23 cellular contexts compared by ENCODE assay signal in genomic region chr10:86042161-86042560, GRCh38.
"Had no signal": no experiment of that assay in that cellular context is flagged by ENCODE, and none has a peak within 500 bp of the region (broad histone marks: within the 10 kb centered on the region; RNA-seq: fewer than 3 reads in every experiment).

No MANE protein-coding gene starts in this region.

- H3K27ac ChIP-seq: SJSA1, SK-N-MC had no signal

- H3K4me3 ChIP-seq: MG63, SJSA1, SK-N-MC had no signal

- H3K27me3 ChIP-seq: MG63, SJSA1 had no signal

- DNase-seq: IMR-90, Karpas-422, KG1, MG63, NCI-H1048, NCI-H1105, NCI-H1417, NCI-H1436 treated with DMSO at 0.1 percent for 48 hours, NCI-H1694, NCI-H187 treated with DMSO at 0.1 percent for 48 hours, NCI-H2029 treated with DMSO at 0.1 percent for 48 hours, NCI-H2171 treated with DMSO at 0.1 percent for 48 hours, NCI-H446, NCI-H510A, NCI-H524 treated with DMSO at 0.1 percent for 48 hours, NCI-H69, NCI-H774, Right ventricle myocardium superior, RPMI8226, SIG-M5 had no signal

- ATAC-seq: HepG2 had no signal

- H3K4me1 ChIP-seq: SJSA1 had no signal

- H3K9me3 ChIP-seq: MG63, SJSA1 had no signal

- H3K36me3 ChIP-seq: MG63, SJSA1 had no signal
